1 cellular context compared by ENCODE assay signal in the genomic region with DNA sequence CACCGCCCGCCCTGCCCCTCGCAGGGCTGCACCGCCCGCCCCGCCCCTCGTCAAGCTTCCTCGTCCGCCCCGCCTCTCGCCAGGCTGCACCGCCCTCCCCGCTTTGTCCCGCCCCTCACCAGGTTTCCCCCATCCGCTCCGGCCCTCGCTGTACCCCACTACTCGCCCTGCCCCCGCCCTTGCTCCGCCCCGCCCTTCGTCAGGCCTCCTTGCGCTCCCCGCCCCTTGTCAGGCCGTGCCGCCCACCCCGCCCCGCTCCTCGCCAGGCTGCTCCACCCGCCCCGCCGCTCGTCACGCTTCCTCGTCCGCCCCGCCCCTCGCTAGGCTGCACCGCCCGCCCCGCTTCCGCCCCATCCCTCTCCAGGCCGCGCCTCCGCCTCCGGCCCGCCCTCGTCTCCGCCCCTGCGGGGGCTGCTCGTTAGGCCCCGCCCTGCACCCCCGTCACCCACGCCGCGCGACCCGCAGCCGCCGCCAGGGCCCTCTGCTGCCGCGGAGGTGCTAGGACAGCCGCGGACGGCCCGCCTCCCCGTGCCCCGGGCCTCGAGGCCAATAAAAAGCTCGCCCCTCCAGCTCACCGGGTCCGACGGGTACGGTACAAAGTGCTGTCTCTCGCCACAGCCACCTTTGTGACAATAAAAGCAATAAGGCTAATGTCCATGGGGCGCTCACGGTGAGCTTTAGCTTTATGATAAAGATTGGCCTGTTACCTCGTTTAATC.
TF ChIP-seq lines count a peak whose summit lies in the region.

No MANE protein-coding gene starts in this region.

TF ChIP-seq in GM12878, 131 proteins besides CTCF, POLR2A, EP300 and RAD21 (continues in another document):
- TF ChIP-seq MTA2 (IDR thresholded peaks at IDR 0.05; ENCODE audit: low read depth), result no peak
- no peak for TF ChIP-seq E4F1 (IDR thresholded peaks at IDR 0.05; ENCODE audit: borderline replicate concordance, partially characterized antibody)
- TF ChIP-seq NR2C1 (IDR thresholded peaks at IDR 0.05), result no peak
- TF ChIP-seq IKZF1 (conservative IDR thresholded peaks at IDR 0.05), result peak; percentile 38; the same call in 1 of the 2 replicates
- no peak for TF ChIP-seq PML (IDR thresholded peaks at IDR 0.05; ENCODE audit: low read length)
- no peak for TF ChIP-seq TAF1 (IDR thresholded peaks at IDR 0.05; ENCODE audit: borderline replicate concordance, low read depth, low read length)
- TF ChIP-seq MYB (IDR thresholded peaks at IDR 0.05; ENCODE audit: borderline replicate concordance, low read depth, low read length), result no peak
- no peak for TF ChIP-seq TCF7 (IDR thresholded peaks at IDR 0.05; ENCODE audit: borderline replicate concordance)
- TF ChIP-seq POLR2AphosphoS5 (IDR thresholded peaks at IDR 0.05; ENCODE audit: low read length), result no peak
- TF ChIP-seq ZNF24 (IDR thresholded peaks at IDR 0.05), result no peak
- peak; percentile 71 for TF ChIP-seq LARP7 (IDR thresholded peaks at IDR 0.05)
- no peak for TF ChIP-seq BMI1 (IDR thresholded peaks at IDR 0.05; ENCODE audit: borderline replicate concordance)
- 0 out of 2 replicates have a peak, but pooled peaks have one; percentile 48 for TF ChIP-seq PAX5 (IDR thresholded peaks at IDR 0.05; ENCODE audit: borderline replicate concordance, low read depth, low read length)
- TF ChIP-seq, protein P1, sequence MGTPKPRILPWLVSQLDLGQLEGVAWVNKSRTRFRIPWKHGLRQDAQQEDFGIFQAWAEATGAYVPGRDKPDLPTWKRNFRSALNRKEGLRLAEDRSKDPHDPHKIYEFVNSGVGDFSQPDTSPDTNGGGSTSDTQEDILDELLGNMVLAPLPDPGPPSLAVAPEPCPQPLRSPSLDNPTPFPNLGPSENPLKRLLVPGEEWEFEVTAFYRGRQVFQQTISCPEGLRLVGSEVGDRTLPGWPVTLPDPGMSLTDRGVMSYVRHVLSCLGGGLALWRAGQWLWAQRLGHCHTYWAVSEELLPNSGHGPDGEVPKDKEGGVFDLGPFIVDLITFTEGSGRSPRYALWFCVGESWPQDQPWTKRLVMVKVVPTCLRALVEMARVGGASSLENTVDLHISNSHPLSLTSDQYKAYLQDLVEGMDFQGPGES (IDR thresholded peaks at IDR 0.05), result no peak
- TF ChIP-seq GABPA (IDR thresholded peaks at IDR 0.05; ENCODE audit: low read depth), result no peak
- no peak for TF ChIP-seq SP1 (IDR thresholded peaks at IDR 0.05; ENCODE audit: low read depth, low read length)
- no peak for TF ChIP-seq SKIL (IDR thresholded peaks at IDR 0.05; ENCODE audit: low read depth, poor library complexity, severe bottlenecking)
- TF ChIP-seq WRNIP1 (IDR thresholded peaks at IDR 0.05; ENCODE audit: borderline replicate concordance, low read depth, low read length), result no peak
- TF ChIP-seq, protein P2, sequence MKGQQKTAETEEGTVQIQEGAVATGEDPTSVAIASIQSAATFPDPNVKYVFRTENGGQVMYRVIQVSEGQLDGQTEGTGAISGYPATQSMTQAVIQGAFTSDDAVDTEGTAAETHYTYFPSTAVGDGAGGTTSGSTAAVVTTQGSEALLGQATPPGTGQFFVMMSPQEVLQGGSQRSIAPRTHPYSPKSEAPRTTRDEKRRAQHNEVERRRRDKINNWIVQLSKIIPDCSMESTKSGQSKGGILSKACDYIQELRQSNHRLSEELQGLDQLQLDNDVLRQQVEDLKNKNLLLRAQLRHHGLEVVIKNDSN (IDR thresholded peaks at IDR 0.05; ENCODE audit: borderline replicate concordance, extremely low read length, insufficient read depth, low read depth, low read length), result no peak
- TF ChIP-seq SMAD1 (IDR thresholded peaks at IDR 0.05; ENCODE audit: low read depth, partially characterized antibody), result no peak
- no peak for TF ChIP-seq RCOR1 (conservative IDR thresholded peaks at IDR 0.05; ENCODE audit: low read depth, low read length)
- TF ChIP-seq ESRRA (IDR thresholded peaks at IDR 0.05; ENCODE audit: low read length), result no peak
- no peak for TF ChIP-seq ZNF622 (IDR thresholded peaks at IDR 0.05)
- TF ChIP-seq GATAD2B (conservative IDR thresholded peaks at IDR 0.05; ENCODE audit: low read depth), result peak; percentile 74
- no peak for TF ChIP-seq MLLT1 (IDR thresholded peaks at IDR 0.05)
- no peak for TF ChIP-seq USF2 (IDR thresholded peaks at IDR 0.05; ENCODE audit: borderline replicate concordance, low read depth, low read length)
- no peak for TF ChIP-seq NBN (IDR thresholded peaks at IDR 0.05)
- TF ChIP-seq, protein P3, sequence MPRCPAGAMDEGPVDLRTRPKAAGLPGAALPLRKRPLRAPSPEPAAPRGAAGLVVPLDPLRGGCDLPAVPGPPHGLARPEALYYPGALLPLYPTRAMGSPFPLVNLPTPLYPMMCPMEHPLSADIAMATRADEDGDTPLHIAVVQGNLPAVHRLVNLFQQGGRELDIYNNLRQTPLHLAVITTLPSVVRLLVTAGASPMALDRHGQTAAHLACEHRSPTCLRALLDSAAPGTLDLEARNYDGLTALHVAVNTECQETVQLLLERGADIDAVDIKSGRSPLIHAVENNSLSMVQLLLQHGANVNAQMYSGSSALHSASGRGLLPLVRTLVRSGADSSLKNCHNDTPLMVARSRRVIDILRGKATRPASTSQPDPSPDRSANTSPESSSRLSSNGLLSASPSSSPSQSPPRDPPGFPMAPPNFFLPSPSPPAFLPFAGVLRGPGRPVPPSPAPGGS (IDR thresholded peaks at IDR 0.05; ENCODE audit: borderline replicate concordance, insufficient read depth, low read depth, low read length, poor library complexity, severe bottlenecking), result no peak
- TF ChIP-seq, protein P4, sequence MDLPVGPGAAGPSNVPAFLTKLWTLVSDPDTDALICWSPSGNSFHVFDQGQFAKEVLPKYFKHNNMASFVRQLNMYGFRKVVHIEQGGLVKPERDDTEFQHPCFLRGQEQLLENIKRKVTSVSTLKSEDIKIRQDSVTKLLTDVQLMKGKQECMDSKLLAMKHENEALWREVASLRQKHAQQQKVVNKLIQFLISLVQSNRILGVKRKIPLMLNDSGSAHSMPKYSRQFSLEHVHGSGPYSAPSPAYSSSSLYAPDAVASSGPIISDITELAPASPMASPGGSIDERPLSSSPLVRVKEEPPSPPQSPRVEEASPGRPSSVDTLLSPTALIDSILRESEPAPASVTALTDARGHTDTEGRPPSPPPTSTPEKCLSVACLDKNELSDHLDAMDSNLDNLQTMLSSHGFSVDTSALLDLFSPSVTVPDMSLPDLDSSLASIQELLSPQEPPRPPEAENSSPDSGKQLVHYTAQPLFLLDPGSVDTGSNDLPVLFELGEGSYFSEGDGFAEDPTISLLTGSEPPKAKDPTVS (IDR thresholded peaks at IDR 0.05; ENCODE audit: low read depth, low read length), result no peak
- no peak for TF ChIP-seq MTA3 (IDR thresholded peaks at IDR 0.05; ENCODE audit: borderline replicate concordance, low read length)
- TF ChIP-seq RELA (IDR thresholded peaks at IDR 0.05; ENCODE audit: borderline replicate concordance, partially characterized antibody), result peak; percentile 33
- no peak for TF ChIP-seq RELB (IDR thresholded peaks at IDR 0.05; ENCODE audit: low read depth)
- no peak for TF ChIP-seq IKZF2 (IDR thresholded peaks at IDR 0.05)
- no peak for TF ChIP-seq CHD4 (IDR thresholded peaks at IDR 0.05)
- no peak for TF ChIP-seq POLR2AphosphoS2 (IDR thresholded peaks at IDR 0.05; ENCODE audit: low read depth, low read length)
- TF ChIP-seq, protein P5, sequence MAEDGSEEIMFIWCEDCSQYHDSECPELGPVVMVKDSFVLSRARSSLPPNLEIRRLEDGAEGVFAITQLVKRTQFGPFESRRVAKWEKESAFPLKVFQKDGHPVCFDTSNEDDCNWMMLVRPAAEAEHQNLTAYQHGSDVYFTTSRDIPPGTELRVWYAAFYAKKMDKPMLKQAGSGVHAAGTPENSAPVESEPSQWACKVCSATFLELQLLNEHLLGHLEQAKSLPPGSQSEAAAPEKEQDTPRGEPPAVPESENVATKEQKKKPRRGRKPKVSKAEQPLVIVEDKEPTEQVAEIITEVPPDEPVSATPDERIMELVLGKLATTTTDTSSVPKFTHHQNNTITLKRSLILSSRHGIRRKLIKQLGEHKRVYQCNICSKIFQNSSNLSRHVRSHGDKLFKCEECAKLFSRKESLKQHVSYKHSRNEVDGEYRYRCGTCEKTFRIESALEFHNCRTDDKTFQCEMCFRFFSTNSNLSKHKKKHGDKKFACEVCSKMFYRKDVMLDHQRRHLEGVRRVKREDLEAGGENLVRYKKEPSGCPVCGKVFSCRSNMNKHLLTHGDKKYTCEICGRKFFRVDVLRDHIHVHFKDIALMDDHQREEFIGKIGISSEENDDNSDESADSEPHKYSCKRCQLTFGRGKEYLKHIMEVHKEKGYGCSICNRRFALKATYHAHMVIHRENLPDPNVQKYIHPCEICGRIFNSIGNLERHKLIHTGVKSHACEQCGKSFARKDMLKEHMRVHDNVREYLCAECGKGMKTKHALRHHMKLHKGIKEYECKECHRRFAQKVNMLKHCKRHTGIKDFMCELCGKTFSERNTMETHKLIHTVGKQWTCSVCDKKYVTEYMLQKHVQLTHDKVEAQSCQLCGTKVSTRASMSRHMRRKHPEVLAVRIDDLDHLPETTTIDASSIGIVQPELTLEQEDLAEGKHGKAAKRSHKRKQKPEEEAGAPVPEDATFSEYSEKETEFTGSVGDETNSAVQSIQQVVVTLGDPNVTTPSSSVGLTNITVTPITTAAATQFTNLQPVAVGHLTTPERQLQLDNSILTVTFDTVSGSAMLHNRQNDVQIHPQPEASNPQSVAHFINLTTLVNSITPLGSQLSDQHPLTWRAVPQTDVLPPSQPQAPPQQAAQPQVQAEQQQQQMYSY (CRISPR knock-in tag; IDR thresholded peaks at IDR 0.05), result no peak
- no peak for TF ChIP-seq SUPT20H (IDR thresholded peaks at IDR 0.05; ENCODE audit: borderline replicate concordance, control insufficient read depth, low read depth, low read length)
- TF ChIP-seq ZSCAN29 (IDR thresholded peaks at IDR 0.05), result no peak
- no peak for TF ChIP-seq SIX5 (IDR thresholded peaks at IDR 0.05; ENCODE audit: low read depth, low read length, severe bottlenecking)
- no peak for TF ChIP-seq SUZ12 (IDR thresholded peaks at IDR 0.05; ENCODE audit: unreplicated experiment)
- TF ChIP-seq RFX5 (IDR thresholded peaks at IDR 0.05; ENCODE audit: low read depth, low read length), result no peak
- no peak for TF ChIP-seq ZNF217 (IDR thresholded peaks at IDR 0.05)
- TF ChIP-seq ZNF207 (IDR thresholded peaks at IDR 0.05; ENCODE audit: borderline replicate concordance), result no peak; the same call in 1 of the 2 replicates
- no peak for TF ChIP-seq CEBPB (IDR thresholded peaks at IDR 0.05; ENCODE audit: borderline replicate concordance in 1 of 2, low read depth in 2 of 2, low read length in 2 of 2)
- TF ChIP-seq CBFB (IDR thresholded peaks at IDR 0.05; ENCODE audit: low read depth), result no peak
